Comparison of ENCODE assay signal across 8 cellular contexts in the genomic region with DNA sequence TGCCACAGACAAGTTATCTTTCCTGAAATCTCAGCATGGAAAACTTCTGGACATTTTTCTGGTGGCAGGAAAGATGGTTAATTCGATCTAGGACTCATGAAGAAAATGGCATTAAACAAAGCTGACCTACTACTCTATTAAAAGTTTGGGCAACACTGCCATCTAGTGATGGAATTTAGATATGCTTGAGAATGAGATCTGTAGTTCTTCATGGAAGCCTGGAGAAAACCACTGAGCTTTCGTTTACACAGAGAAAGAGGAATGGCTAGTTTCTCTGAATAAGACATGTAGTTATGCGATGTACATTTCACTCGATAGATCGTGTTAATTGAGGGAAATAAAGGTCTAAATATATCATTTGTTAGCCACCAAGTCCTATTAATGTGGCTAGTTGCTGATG. TPM values are rescaled to one million over a fixed set of nuclear protein-coding genes. Genes with fewer than 3 reads are reported as not detected.
DNase-seq lines count a peak whose midpoint lies in the region; ATAC-seq, FAIRE-seq and TF ChIP-seq lines count a peak whose summit lies in the region.

No MANE protein-coding gene starts in this region.

- H3K79me2 ChIP-seq in keratinocyte (ENCODE audit: control insufficient read depth, insufficient read depth, low read length), result no peaks in the 10 kb centered on the region

- peak; percentile 71 for ATAC-seq in GM19035 (IDR thresholded peaks at IDR 0.05; ENCODE audit: unreplicated experiment)
- ATAC-seq in HG03342 (IDR thresholded peaks at IDR 0.05; ENCODE audit: unreplicated experiment), result peak; percentile 69
- no peak for ATAC-seq in activated CD8-positive, alpha-beta memory T cell treated with anti-CD3 and anti-CD28 coated beads, Interleukin-2, amount 10 ng/mL, durations not matched to agents 7 days and 5 days

- H3K4me1 ChIP-seq in keratinocyte (ENCODE audit: control insufficient read depth, extremely low read depth, insufficient read depth, low read length) (no peaks in the 10 kb centered on the region), thyroid gland (no peaks in the 10 kb centered on the region)

- H3K9ac ChIP-seq in keratinocyte (ENCODE audit: control insufficient read depth, extremely low read depth, insufficient read depth, low read length), result no peak overlapping the region

- H3K9me3 ChIP-seq in keratinocyte (ENCODE audit: control insufficient read depth, low read depth, low read length) (no peaks in the 10 kb centered on the region), thyroid gland (no peaks in the 10 kb centered on the region)

- no peaks in the 10 kb centered on the region for H3K36me3 Mint-ChIP-seq in brain
- H3K36me3 Mint-ChIP-seq in activated CD8-positive, alpha-beta memory T cell treated with anti-CD3 and anti-CD28 coated beads, Interleukin-2, amount 10 ng/mL, durations not matched to agents 7 days and 5 days, result no peaks in the 10 kb centered on the region

- no peaks in the 10 kb centered on the region for H3K9me1 ChIP-seq in keratinocyte (ENCODE audit: control insufficient read depth, extremely low read depth, insufficient read depth, low read length)

- TF ChIP-seq POLR2A in thyroid gland (IDR thresholded peaks at IDR 0.05), result no peak

- H3K4me1 Mint-ChIP-seq in brain, result peaks cover 19% of the 10 kb centered on the region
- peaks cover 5% of the 10 kb centered on the region for H3K4me1 Mint-ChIP-seq in activated CD8-positive, alpha-beta memory T cell treated with anti-CD3 and anti-CD28 coated beads, Interleukin-2, amount 10 ng/mL, durations not matched to agents 7 days and 5 days

- FAIRE-seq in keratinocyte (lab: Jason Lieb, UNC), result peak; percentile 83

- H3K27me3 ChIP-seq in keratinocyte (ENCODE audit: control insufficient read depth, extremely low read depth, insufficient read depth, low read length) (peaks cover 6% of the 10 kb centered on the region), thyroid gland (peaks cover 3% of the 10 kb centered on the region)

- WGBS in thyroid gland, 2 donors, result 3% methylated on average over 5 of the region's 5 CpGs

- no peak overlapping the region for H3K4me3 ChIP-seq in keratinocyte (ENCODE audit: control insufficient read depth in 2 of 3, extremely low read depth in 1 of 3, insufficient read depth in 2 of 3, low read depth in 1 of 3, low read length in 3 of 3)
- no peak overlapping the region for H3K4me3 ChIP-seq in thyroid gland (replicated peaks in 1 of 3)

- no peak overlapping the region for H3K4me3 Mint-ChIP-seq in brain
- H3K4me3 Mint-ChIP-seq in activated CD8-positive, alpha-beta memory T cell treated with anti-CD3 and anti-CD28 coated beads, Interleukin-2, amount 10 ng/mL, durations not matched to agents 7 days and 5 days, result no peak overlapping the region

- DNase-seq in DMS 273 treated with DMSO at 0.1 percent for 48 hours (lab: John Stamatoyannopoulos, UW) (peak; percentile 21), NCI-H446 treated with DMSO at 0.1 percent for 48 hours (lab: John Stamatoyannopoulos, UW) (peak; percentile 11), keratinocyte (ENCODE audit: low read depth, low spot score) (peak; percentile 9), thyroid gland (no peak)
- no peak for DNase-seq in activated CD8-positive, alpha-beta memory T cell treated with anti-CD3 and anti-CD28 coated beads, Interleukin-2, amount 10 ng/mL, durations not matched to agents 7 days and 5 days

- peak overlapping the region in 3 of 5 experiments; percentile 8 to 60 (median 42) for H3K27ac Mint-ChIP-seq in brain
- no peak overlapping the region for H3K27ac Mint-ChIP-seq in activated CD8-positive, alpha-beta memory T cell treated with anti-CD3 and anti-CD28 coated beads, Interleukin-2, amount 10 ng/mL, durations not matched to agents 7 days and 5 days

- no peaks in the 10 kb centered on the region for H3K9me3 Mint-ChIP-seq in brain
- H3K9me3 Mint-ChIP-seq in activated CD8-positive, alpha-beta memory T cell treated with anti-CD3 and anti-CD28 coated beads, Interleukin-2, amount 10 ng/mL, durations not matched to agents 7 days and 5 days (ENCODE audit: low read depth), result no peaks in the 10 kb centered on the region

- H4K20me1 ChIP-seq in keratinocyte (ENCODE audit: control insufficient read depth, extremely low read depth, insufficient read depth, low read length), result no peaks in the 10 kb centered on the region

- H3K36me3 ChIP-seq in keratinocyte (ENCODE audit: control insufficient read depth in 2 of 2, extremely low read depth in 1 of 2, insufficient read depth in 2 of 2, low read length in 2 of 2) (no peaks in the 10 kb centered on the region), thyroid gland (no peaks in the 10 kb centered on the region)

- intact Hi-C loops in thyroid gland (cut with DNase I), result no loop called here

- H3K4me2 ChIP-seq in keratinocyte (ENCODE audit: control insufficient read depth, extremely low read depth, insufficient read depth, low read depth, low read length), result no peak overlapping the region

- dilution Hi-C loops in keratinocyte (cut with MboI; ENCODE audit: extremely low pct_ligation_motif_present, low sequenced_read_pairs), result loop anchor here (25.0 kb wide), 1 partner anchor 410 kb away; no protein-coding TSS in a partner anchor

- CTCF ChIA-PET in activated CD8-positive, alpha-beta memory T cell treated with anti-CD3 and anti-CD28 coated beads, Interleukin-2, amount 10 ng/mL, durations not matched to agents 7 days and 5 days (lab: Charles Lee), result interaction anchor here (0.8 to 1.9 kb wide), 7 partner anchors 13 to 686 kb away, joined by 3 to 5 read pairs (median 3); no protein-coding TSS in a partner anchor

- H3K27ac ChIP-seq in keratinocyte (ENCODE audit: control insufficient read depth, insufficient read depth, low read length), result no peak overlapping the region
- no peak overlapping the region for H3K27ac ChIP-seq in thyroid gland

- H2AFZ ChIP-seq in keratinocyte (ENCODE audit: control insufficient read depth, low read length), result no peak overlapping the region

- TF ChIP-seq CTCF in brain (conservative IDR thresholded peaks at IDR 0.05) (peak; percentile 80 to 81), keratinocyte (optimal IDR thresholded peaks at IDR 0.05 in 1 of 3, IDR thresholded peaks at IDR 0.05 in 1 of 3, conservative IDR thresholded peaks at IDR 0.05 in 1 of 3; ENCODE audit: extremely low read depth in 1 of 3, insufficient read depth in 2 of 3, low read length in 3 of 3) (peak in 2 of 3 experiments; percentile 36 to 49), thyroid gland (IDR thresholded peaks at IDR 0.05) (peak; percentile 17 to 73 (median 48))

- no peaks in the 10 kb centered on the region for H3K27me3 Mint-ChIP-seq in brain
- H3K27me3 Mint-ChIP-seq in activated CD8-positive, alpha-beta memory T cell treated with anti-CD3 and anti-CD28 coated beads, Interleukin-2, amount 10 ng/mL, durations not matched to agents 7 days and 5 days, result peaks cover 2% of the 10 kb centered on the region

RNA-seq across cellular contexts. Expression of a gene that starts 51.7 kb away (rescaled TPM):
- 5.7 TPM for polyA plus RNA-seq in brain (ENCODE audit: insufficient read depth, low read depth, low replicate concordance)
- not detected in 3 replicates for polyA plus RNA-seq in keratinocyte
- polyA plus RNA-seq in keratinocyte (2011; ENCODE audit: low read depth), result not detected
- polyA plus RNA-seq in keratinocyte (2011; cell fraction: cytosol; rRNA removed), result not detected in 2 replicates
- not detected in 2 replicates for polyA plus RNA-seq in keratinocyte (2011; cell fraction: nucleus; rRNA removed)
- polyA plus RNA-seq in keratinocyte (2012; ENCODE audit: low replicate concordance), result not detected in 2 replicates
- polyA minus RNA-seq in keratinocyte, result not detected in 3 replicates
- polyA minus RNA-seq in keratinocyte (2011; cell fraction: cytosol; rRNA and poly(A)+ RNA removed), result not detected
- not detected in 2 replicates for polyA minus RNA-seq in keratinocyte (2011; cell fraction: nucleus; rRNA and poly(A)+ RNA removed)
- total RNA-seq in thyroid gland, result 100 to 1,000 TPM in 1 of 4 donors, 10 to 100 TPM in 3; 23.6 to 140 (median 62.7) TPM
- total RNA-seq in activated CD8-positive, alpha-beta memory T cell treated with anti-CD3 and anti-CD28 coated beads, Interleukin-2, amount 10 ng/mL, durations not matched to agents 7 days and 5 days, result not detected

Comparison
In these comparisons a context has a peak if more than half of its experiments do, and no peak if none do; other contexts are left out.
1. DNase-seq: peak in DMS 273 treated with DMSO at 0.1 percent for 48 hours (single experiment), NCI-H446 treated with DMSO at 0.1 percent for 48 hours (single experiment) and keratinocyte (single experiment); none in thyroid gland (0 of 2) and activated CD8-positive, alpha-beta memory T cell treated with anti-CD3 and anti-CD28 coated beads, Interleukin-2, amount 10 ng/mL, durations not matched to agents 7 days and 5 days (single experiment).
2. RNA of a gene that starts 51.7 kb away (total RNA-seq): 23.6 to 140 TPM in thyroid gland; not detected in activated CD8-positive, alpha-beta memory T cell treated with anti-CD3 and anti-CD28 coated beads, Interleukin-2, amount 10 ng/mL, durations not matched to agents 7 days and 5 days; every median in the first group is over 10 times any median in the second.
3. Peak in every context shown above with its lines, with median percentiles within 50 percentile points of each other: CTCF ChIP-seq.